In the genomic region with DNA sequence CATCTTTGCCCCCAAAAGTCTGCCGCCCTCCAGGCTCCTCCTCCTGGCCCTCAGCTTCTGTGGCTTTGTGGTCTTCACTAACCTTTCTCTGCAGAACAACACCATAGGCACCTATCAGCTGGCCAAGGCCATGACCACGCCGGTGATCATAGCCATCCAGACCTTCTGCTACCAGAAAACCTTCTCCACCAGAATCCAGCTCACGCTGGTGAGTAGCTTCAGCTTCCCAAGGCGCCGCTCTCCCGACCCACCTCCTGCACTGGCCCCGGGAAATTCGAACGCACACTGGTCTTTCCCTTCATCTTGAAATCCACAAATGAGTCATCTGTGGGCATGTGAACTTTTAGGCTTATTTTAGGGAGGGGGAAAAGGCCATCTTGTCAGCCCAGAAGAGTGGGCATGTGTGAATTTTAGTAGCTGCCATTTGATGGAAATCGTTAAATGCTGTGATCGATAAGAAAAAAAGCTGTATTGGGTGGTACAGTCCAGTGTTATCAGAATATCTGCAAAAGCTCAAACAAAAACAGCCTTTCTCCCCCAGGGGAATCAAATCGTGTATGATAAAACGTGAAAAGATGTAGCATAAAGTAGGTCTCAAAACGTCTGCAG, we compare ENCODE assay signal across 8 cellular contexts.
DNase-seq lines count a peak whose midpoint lies in the region; ATAC-seq and TF ChIP-seq lines count a peak whose summit lies in the region.

No MANE protein-coding gene starts in this region.

- no peak for TF ChIP-seq POLR2A in erythroblast (IDR thresholded peaks at IDR 0.05; ENCODE audit: low read length)

- DNase-seq in AG08395 (ENCODE audit: low spot score) (peak; percentile 82), NCI-H510A treated with DMSO at 0.1 percent for 48 hours (lab: John Stamatoyannopoulos, UW) (peak; percentile 78), activated T-cell treated with anti-CD3 and anti-CD28 coated beads for 1 hour (ENCODE audit: low read depth) (peak; percentile 14), erythroblast (lab: John Stamatoyannopoulos, UW) (peak; percentile 65 to 67), middle frontal gyrus (ENCODE audit: extremely low spot score, low spot score) (peak; percentile 27)
- peak; percentile 57 for DNase-seq in stimulated activated naive CD8-positive, alpha-beta T cell treated with anti-CD3 and anti-CD28 coated beads, Interleukin-15, Interleukin-2, amounts not matched to agents 100 U/mL and 50 U/mL, for 24 hours

- ATAC-seq in GM18867 (IDR thresholded peaks at IDR 0.05; ENCODE audit: unreplicated experiment) (peak; percentile 34), HG03095 (IDR thresholded peaks at IDR 0.05; ENCODE audit: unreplicated experiment) (peak; percentile 26)
- peak; percentile 56 for ATAC-seq in stimulated activated naive CD8-positive, alpha-beta T cell treated with anti-CD3 and anti-CD28 coated beads, Interleukin-15, Interleukin-2, amounts not matched to agents 100 U/mL and 50 U/mL, for 24 hours

Comparison
In these comparisons a context has a peak if more than half of its experiments do, and no peak if none do; other contexts are left out.
1. Peak in every context shown above with its lines: DNase-seq and ATAC-seq.
2. DNase-seq: peak in every context shown above with its lines; median percentile 82 in AG08395; 78 in NCI-H510A treated with DMSO at 0.1 percent for 48 hours; 66 in erythroblast; 57 in stimulated activated naive CD8-positive, alpha-beta T cell treated with anti-CD3 and anti-CD28 coated beads, Interleukin-15, Interleukin-2, amounts not matched to agents 100 U/mL and 50 U/mL, for 24 hours; 27 in middle frontal gyrus; 14 in activated T-cell treated with anti-CD3 and anti-CD28 coated beads for 1 hour.